In the genomic region with DNA sequence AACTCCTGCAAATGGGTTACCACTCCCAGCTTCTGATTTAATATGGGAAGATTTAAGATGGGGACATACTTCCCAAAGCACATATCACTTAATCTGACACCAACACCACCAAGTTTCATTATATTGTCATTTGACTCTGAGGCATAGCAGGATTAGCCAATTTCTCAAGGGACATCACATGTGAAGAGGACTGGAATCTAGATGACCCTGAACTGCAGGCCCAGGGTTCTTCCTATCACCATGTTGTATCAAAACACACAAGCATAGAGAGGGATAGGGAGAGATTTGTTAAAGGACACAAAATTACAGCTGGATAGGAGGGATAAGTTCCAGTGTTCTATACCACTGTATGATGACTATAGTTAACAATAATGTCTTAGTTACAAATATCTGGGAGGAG, we compare ENCODE assay signal across 29 cellular contexts.
"Had no signal": no experiment of that assay in that cellular context is flagged by ENCODE, and none has a peak within 500 bp of the region (broad histone marks: within the 10 kb centered on the region; RNA-seq: fewer than 3 reads in every experiment).

No MANE protein-coding gene starts in this region.

- H3K4me3 Mint-ChIP-seq: activated B cell treated with CpG ODN at 0.5 μM for 24 hours; activated CD4-positive, alpha-beta memory T cell treated with anti-CD3 and anti-CD28 coated beads, Interleukin-2, amount 10 ng/mL, durations not matched to agents 7 days and 5 days; activated naive CD4-positive, alpha-beta T cell treated with anti-CD3 and anti-CD28 coated beads, Interleukin-2, amount 10 ng/mL, durations not matched to agents 7 days and 5 days; activated naive CD8-positive, alpha-beta T cell treated with anti-CD3 and anti-CD28 coated beads, Interleukin-2, amount 10 ng/mL, durations not matched to agents 7 days and 5 days; activated T-cell treated with anti-CD3 and anti-CD28 coated beads, Interleukin-2, amount 50 U/mL, for 24 hours; activated T-cell treated with anti-CD3 and anti-CD28 coated beads, Interleukin-2, amount 50 U/mL, for 72 hours; T-helper 17 cell; T-helper 2 cell treated with Interferon-gamma antibody and Interleukin-4, amounts not matched to agents 5 μg/mL and 100 μg/mL, for 36 hours had no signal

- FAIRE-seq: astrocyte, frontal cortex had no signal

- H3K27ac ChIP-seq: colonic mucosa, WERI-Rb-1 had no signal

- DNase-seq: activated B cell treated with CpG ODN at 0.5 μM for 24 hours; activated CD4-positive, alpha-beta memory T cell treated with anti-CD3 and anti-CD28 coated beads, Interleukin-2, amount 10 ng/mL, durations not matched to agents 7 days and 5 days; activated CD4-positive, alpha-beta T cell treated with anti-CD3 and anti-CD28 coated beads for 48 hours; activated CD8-positive, alpha-beta memory T cell treated with anti-CD3 and anti-CD28 coated beads, Interleukin-2, amount 50 U/mL, for 48 hours; activated gamma-delta T cell; activated naive CD4-positive, alpha-beta T cell; activated naive CD4-positive, alpha-beta T cell treated with anti-CD3 and anti-CD28 coated beads, Interleukin-2, amount 10 ng/mL, durations not matched to agents 7 days and 5 days; activated naive CD8-positive, alpha-beta T cell treated with anti-CD3 and anti-CD28 coated beads, Interleukin-2, amount 10 ng/mL, durations not matched to agents 7 days and 5 days; activated T-cell treated with anti-CD3 and anti-CD28 coated beads for 4 hours; activated T-cell treated with anti-CD3 and anti-CD28 coated beads, Interleukin-2, amount 50 U/mL, for 24 hours; activated T-cell treated with anti-CD3 and anti-CD28 coated beads, Interleukin-2, amount 50 U/mL, for 72 hours; amniotic stem cell; anterior cingulate cortex; caudate nucleus; cerebellar nuclear complex; colonic mucosa; effector CD8-positive, alpha-beta T cell; foreskin fibroblast; head of caudate nucleus; T-helper 1 cell; T-helper 17 cell; T1000; WERI-Rb-1 had no signal

- H3K27me3 ChIP-seq: colonic mucosa had no signal

- ATAC-seq: activated CD4-positive, CD25-positive, alpha-beta regulatory T cell treated with anti-CD3 and anti-CD28 coated beads, Interleukin-2, amount 50 U/mL, for 24 hours; activated naive CD4-positive, alpha-beta T cell treated with anti-CD3 and anti-CD28 coated beads, Interleukin-2, amount 50 U/mL, for 72 hours; activated T-cell treated with anti-CD3 and anti-CD28 coated beads, Interleukin-2, amount 50 U/mL, for 72 hours; esophagus mucosa; T-helper 17 cell had no signal

- H3K4me3 ChIP-seq: colonic mucosa had no signal

- H3K9me3 Mint-ChIP-seq: activated B cell treated with CpG ODN at 0.5 μM for 24 hours; activated CD4-positive, alpha-beta memory T cell treated with anti-CD3 and anti-CD28 coated beads, Interleukin-2, amount 10 ng/mL, durations not matched to agents 7 days and 5 days; activated naive CD4-positive, alpha-beta T cell treated with anti-CD3 and anti-CD28 coated beads, Interleukin-2, amount 10 ng/mL, durations not matched to agents 7 days and 5 days; activated naive CD4-positive, alpha-beta T cell treated with anti-CD3 and anti-CD28 coated beads, Interleukin-2, amount 50 U/mL, for 72 hours; activated naive CD8-positive, alpha-beta T cell treated with anti-CD3 and anti-CD28 coated beads, Interleukin-2, amount 10 ng/mL, durations not matched to agents 7 days and 5 days; activated T-cell treated with anti-CD3 and anti-CD28 coated beads, Interleukin-2, amount 50 U/mL, for 24 hours; activated T-cell treated with anti-CD3 and anti-CD28 coated beads, Interleukin-2, amount 50 U/mL, for 72 hours; T-helper 2 cell treated with Interferon-gamma antibody and Interleukin-4, amounts not matched to agents 5 μg/mL and 100 μg/mL, for 36 hours had no signal

- H3K4me1 Mint-ChIP-seq: activated B cell treated with CpG ODN at 0.5 μM for 24 hours; activated CD4-positive, alpha-beta memory T cell treated with anti-CD3 and anti-CD28 coated beads, Interleukin-2, amount 10 ng/mL, durations not matched to agents 7 days and 5 days; activated naive CD4-positive, alpha-beta T cell treated with anti-CD3 and anti-CD28 coated beads, Interleukin-2, amount 10 ng/mL, durations not matched to agents 7 days and 5 days; activated naive CD8-positive, alpha-beta T cell treated with anti-CD3 and anti-CD28 coated beads, Interleukin-2, amount 10 ng/mL, durations not matched to agents 7 days and 5 days; T-helper 17 cell had no signal

- H3K27ac Mint-ChIP-seq: activated B cell treated with CpG ODN at 0.5 μM for 24 hours; activated CD4-positive, alpha-beta memory T cell treated with anti-CD3 and anti-CD28 coated beads, Interleukin-2, amount 10 ng/mL, durations not matched to agents 7 days and 5 days; activated naive CD4-positive, alpha-beta T cell treated with anti-CD3 and anti-CD28 coated beads, Interleukin-2, amount 10 ng/mL, durations not matched to agents 7 days and 5 days; activated naive CD4-positive, alpha-beta T cell treated with anti-CD3 and anti-CD28 coated beads, Interleukin-2, amount 50 U/mL, for 72 hours; activated naive CD8-positive, alpha-beta T cell treated with anti-CD3 and anti-CD28 coated beads, Interleukin-2, amount 10 ng/mL, durations not matched to agents 7 days and 5 days; activated T-cell treated with anti-CD3 and anti-CD28 coated beads, Interleukin-2, amount 50 U/mL, for 24 hours; activated T-cell treated with anti-CD3 and anti-CD28 coated beads, Interleukin-2, amount 50 U/mL, for 72 hours; T-helper 17 cell; T-helper 2 cell treated with Interferon-gamma antibody and Interleukin-4, amounts not matched to agents 5 μg/mL and 100 μg/mL, for 36 hours had no signal

- H3K36me3 Mint-ChIP-seq: activated naive CD4-positive, alpha-beta T cell treated with anti-CD3 and anti-CD28 coated beads, Interleukin-2, amount 10 ng/mL, durations not matched to agents 7 days and 5 days; activated naive CD4-positive, alpha-beta T cell treated with anti-CD3 and anti-CD28 coated beads, Interleukin-2, amount 50 U/mL, for 72 hours; activated naive CD8-positive, alpha-beta T cell treated with anti-CD3 and anti-CD28 coated beads, Interleukin-2, amount 10 ng/mL, durations not matched to agents 7 days and 5 days had no signal

- H3K4me1 ChIP-seq: colonic mucosa had no signal

- H3K9me3 ChIP-seq: colonic mucosa had no signal

- H3K36me3 ChIP-seq: colonic mucosa, WERI-Rb-1 had no signal

- H3K27me3 Mint-ChIP-seq: activated CD4-positive, alpha-beta memory T cell treated with anti-CD3 and anti-CD28 coated beads, Interleukin-2, amount 10 ng/mL, durations not matched to agents 7 days and 5 days; activated naive CD4-positive, alpha-beta T cell treated with anti-CD3 and anti-CD28 coated beads, Interleukin-2, amount 10 ng/mL, durations not matched to agents 7 days and 5 days; activated T-cell treated with anti-CD3 and anti-CD28 coated beads, Interleukin-2, amount 50 U/mL, for 24 hours had no signal
